Comparison of ENCODE assay signal across 24 cellular contexts in genomic region chr9:131923766-131924165, GRCh38.
"Had no signal": no experiment of that assay in that cellular context is flagged by ENCODE, and none has a peak within 500 bp of the region (broad histone marks: within the 10 kb centered on the region; RNA-seq: fewer than 3 reads in every experiment).

No MANE protein-coding gene starts in this region.

- H3K27ac ChIP-seq: epithelial cell of prostate, esophagus muscularis mucosa, foreskin keratinocyte, left ventricle myocardium inferior, lower lobe of right lung, neural progenitor cell, ovary, stomach, thoracic aorta, transverse colon had no signal

- H3K4me3 ChIP-seq: esophagus muscularis mucosa, left ventricle myocardium inferior, lower lobe of right lung, neural progenitor cell, ovary, stomach, thoracic aorta, transverse colon had no signal

- H3K9me3 ChIP-seq: esophagus muscularis mucosa, left ventricle myocardium inferior, lower lobe of right lung, ovary, stomach, thoracic aorta, transverse colon had no signal

- H3K27me3 ChIP-seq: esophagus muscularis mucosa, foreskin keratinocyte, neural progenitor cell, ovary, stomach, transverse colon had no signal

- H3K4me1 Mint-ChIP-seq: immature natural killer cell had no signal

- H3K27ac Mint-ChIP-seq: immature natural killer cell, neural progenitor cell had no signal

- H3K36me3 ChIP-seq: esophagus muscularis mucosa, left ventricle myocardium inferior, lower lobe of right lung, neural progenitor cell, ovary, stomach, thoracic aorta, transverse colon had no signal

- H3K27me3 Mint-ChIP-seq: natural killer cell treated with Interleukin-12 subunit alpha and Interleukin-12 subunit beta and Interleukin-15 and Interleukin-18, amount 100 ng/mL, for 72 hours had no signal

- DNase-seq: cortex of kidney; effector memory CD4-positive, alpha-beta T cell; immature natural killer cell; kidney; left cardiac atrium; left ventricle myocardium inferior; lower lobe of right lung; mesenchymal stem cell; midbrain; nucleus accumbens; ovary; right cardiac atrium; small intestine; stimulated activated CD4-positive, alpha-beta T cell treated with anti-CD3 and anti-CD28 coated beads, Interleukin-12 subunit alpha, Interleukin-12 subunit beta, amount 100 ng/mL, for 4 hours; stimulated activated naive CD4-positive, alpha-beta T cell; stomach; substantia nigra; transverse colon had no signal

- H3K4me1 ChIP-seq: foreskin keratinocyte, lower lobe of right lung, transverse colon had no signal

- H3K36me3 Mint-ChIP-seq: neural progenitor cell had no signal

- H3K9me3 Mint-ChIP-seq: immature natural killer cell; natural killer cell treated with Interleukin-12 subunit alpha and Interleukin-12 subunit beta and Interleukin-15 and Interleukin-18, amount 100 ng/mL, for 72 hours; neural progenitor cell had no signal

- H3K4me3 Mint-ChIP-seq: immature natural killer cell; natural killer cell treated with Interleukin-12 subunit alpha and Interleukin-12 subunit beta and Interleukin-15 and Interleukin-18, amount 100 ng/mL, for 72 hours; neural progenitor cell had no signal

- ATAC-seq: foreskin keratinocyte; left cardiac atrium; lower lobe of right lung; natural killer cell treated with Interleukin-12 subunit alpha and Interleukin-12 subunit beta and Interleukin-15 and Interleukin-18, amount 100 ng/mL, for 72 hours; right cardiac atrium had no signal
